Comparison of ENCODE assay signal across 2 cellular contexts in genomic region chr17:59837362-59838195, GRCh38.
A peak's percentile ranks its signal among the peaks of the same experiment; 100 is the strongest.
TF ChIP-seq lines count a peak whose summit lies in the region.

No MANE protein-coding gene starts in this region.

TF ChIP-seq in SK-N-SH, 30 proteins besides CTCF, POLR2A, EP300 and RAD21 (continues in another document):
- TF ChIP-seq TEAD4 (IDR thresholded peaks at IDR 0.05; ENCODE audit: borderline replicate concordance, insufficient read depth) (peak; percentile 77), FOXJ3 (CRISPR knock-in tag; IDR thresholded peaks at IDR 0.05) (no peak), FOXM1 (IDR thresholded peaks at IDR 0.05; ENCODE audit: low read depth) (peak; percentile 89), TAF1 (IDR thresholded peaks at IDR 0.05; ENCODE audit: borderline replicate concordance, low read depth, low read length) (peak; percentile 100), CHD2 (IDR thresholded peaks at IDR 0.05; ENCODE audit: low read length, partially characterized antibody) (no peak), MAX (IDR thresholded peaks at IDR 0.05; ENCODE audit: low read depth) (0 out of 2 replicates have a peak, but pooled peaks have one; percentile 8), TCF12 (IDR thresholded peaks at IDR 0.05) (peak; percentile 91), EZH2phosphoT487 (IDR thresholded peaks at IDR 0.05; ENCODE audit: borderline replicate concordance, low read depth) (no peak), JUND (IDR thresholded peaks at IDR 0.05) (peak; percentile 94), SMC3 (IDR thresholded peaks at IDR 0.05; ENCODE audit: low read depth, low read length) (peak; percentile 3; the same call in 1 of the 2 replicates), RCOR1 (IDR thresholded peaks at IDR 0.05; ENCODE audit: low read length) (no peak), YY1 (IDR thresholded peaks at IDR 0.05; ENCODE audit: low read depth) (peak; percentile 14; the same call in 1 of the 2 replicates), GATA2 (CRISPR knock-in tag; IDR thresholded peaks at IDR 0.05) (no peak), IRF3 (IDR thresholded peaks at IDR 0.05; ENCODE audit: low read depth, low read length) (no peak), USF1 (IDR thresholded peaks at IDR 0.05; ENCODE audit: borderline replicate concordance, low read depth) (no peak), MEF2A (IDR thresholded peaks at IDR 0.05; ENCODE audit: borderline replicate concordance, low read depth) (peak; percentile 92), USF2 (IDR thresholded peaks at IDR 0.05; ENCODE audit: borderline replicate concordance, low read depth, low read length) (no peak), PBX3 (IDR thresholded peaks at IDR 0.05) (peak; percentile 95), SIN3A (IDR thresholded peaks at IDR 0.05; ENCODE audit: borderline replicate concordance, low read depth, low read length) (peak; percentile 100), RXRA (IDR thresholded peaks at IDR 0.05; ENCODE audit: borderline replicate concordance, low read depth) (peak; percentile 98), NRF1 (IDR thresholded peaks at IDR 0.05; ENCODE audit: low read depth, low read length) (no peak), RFX5 (IDR thresholded peaks at IDR 0.05; ENCODE audit: low read length) (no peak), ELF1 (IDR thresholded peaks at IDR 0.05) (peak; percentile 74; the same call in 1 of the 2 replicates), FOSL2 (IDR thresholded peaks at IDR 0.05; ENCODE audit: borderline replicate concordance, low read depth) (peak; percentile 95), MXI1 (IDR thresholded peaks at IDR 0.05; ENCODE audit: low read depth, low read length) (no peak), NFIC (IDR thresholded peaks at IDR 0.05; ENCODE audit: borderline replicate concordance) (peak; percentile 66; the same call in 1 of the 2 replicates)
- TF ChIP-seq, protein P1, sequence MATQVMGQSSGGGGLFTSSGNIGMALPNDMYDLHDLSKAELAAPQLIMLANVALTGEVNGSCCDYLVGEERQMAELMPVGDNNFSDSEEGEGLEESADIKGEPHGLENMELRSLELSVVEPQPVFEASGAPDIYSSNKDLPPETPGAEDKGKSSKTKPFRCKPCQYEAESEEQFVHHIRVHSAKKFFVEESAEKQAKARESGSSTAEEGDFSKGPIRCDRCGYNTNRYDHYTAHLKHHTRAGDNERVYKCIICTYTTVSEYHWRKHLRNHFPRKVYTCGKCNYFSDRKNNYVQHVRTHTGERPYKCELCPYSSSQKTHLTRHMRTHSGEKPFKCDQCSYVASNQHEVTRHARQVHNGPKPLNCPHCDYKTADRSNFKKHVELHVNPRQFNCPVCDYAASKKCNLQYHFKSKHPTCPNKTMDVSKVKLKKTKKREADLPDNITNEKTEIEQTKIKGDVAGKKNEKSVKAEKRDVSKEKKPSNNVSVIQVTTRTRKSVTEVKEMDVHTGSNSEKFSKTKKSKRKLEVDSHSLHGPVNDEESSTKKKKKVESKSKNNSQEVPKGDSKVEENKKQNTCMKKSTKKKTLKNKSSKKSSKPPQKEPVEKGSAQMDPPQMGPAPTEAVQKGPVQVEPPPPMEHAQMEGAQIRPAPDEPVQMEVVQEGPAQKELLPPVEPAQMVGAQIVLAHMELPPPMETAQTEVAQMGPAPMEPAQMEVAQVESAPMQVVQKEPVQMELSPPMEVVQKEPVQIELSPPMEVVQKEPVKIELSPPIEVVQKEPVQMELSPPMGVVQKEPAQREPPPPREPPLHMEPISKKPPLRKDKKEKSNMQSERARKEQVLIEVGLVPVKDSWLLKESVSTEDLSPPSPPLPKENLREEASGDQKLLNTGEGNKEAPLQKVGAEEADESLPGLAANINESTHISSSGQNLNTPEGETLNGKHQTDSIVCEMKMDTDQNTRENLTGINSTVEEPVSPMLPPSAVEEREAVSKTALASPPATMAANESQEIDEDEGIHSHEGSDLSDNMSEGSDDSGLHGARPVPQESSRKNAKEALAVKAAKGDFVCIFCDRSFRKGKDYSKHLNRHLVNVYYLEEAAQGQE (IDR thresholded peaks at IDR 0.05; ENCODE audit: low read depth, low read length): peak; percentile 84

TF ChIP-seq in K562, 482 proteins besides CTCF, POLR2A, EP300 and RAD21 (continues in another document):
- TF ChIP-seq ZBTB7A (IDR thresholded peaks at IDR 0.05; ENCODE audit: borderline replicate concordance, control insufficient read depth, low read depth, low read length) (0 out of 2 replicates have a peak, but pooled peaks have one; percentile 29), ILK (tag; IDR thresholded peaks at IDR 0.05; ENCODE audit: borderline replicate concordance, low read depth) (no peak; the same call in 1 of the 2 replicates), TRIM28 (IDR thresholded peaks at IDR 0.05) (peak; percentile 19; the same call in 1 of the 2 replicates), ZNF263 (CRISPR knock-in tag; IDR thresholded peaks at IDR 0.05; ENCODE audit: borderline replicate concordance) (0 out of 2 replicates have a peak, but pooled peaks have one; percentile 8), ZBTB1 (CRISPR knock-in tag; IDR thresholded peaks at IDR 0.05; ENCODE audit: borderline replicate concordance, low read depth) (no peak), MECOM (CRISPR knock-in tag; IDR thresholded peaks at IDR 0.05) (peak; percentile 29; the same call in 1 of the 2 replicates), SRSF9 (IDR thresholded peaks at IDR 0.05; ENCODE audit: borderline replicate concordance, low read depth, low read length) (no peak), DEAF1 (CRISPR knock-in tag; IDR thresholded peaks at IDR 0.05) (peak; percentile 30; the same call in 1 of the 2 replicates), ZNF239 (CRISPR knock-in tag; IDR thresholded peaks at IDR 0.05) (peak; percentile 75), MAX (CRISPR knock-in tag; IDR thresholded peaks at IDR 0.05) (no peak), NFE2 (IDR thresholded peaks at IDR 0.05; ENCODE audit: low read depth) (peak; percentile 58), GATAD2A (IDR thresholded peaks at IDR 0.05) (no peak), ZNF311 (CRISPR knock-in tag; IDR thresholded peaks at IDR 0.05) (peak; percentile 90), C11orf30 (IDR thresholded peaks at IDR 0.05; ENCODE audit: low read depth) (peak; percentile 63), STAT5B (CRISPR knock-in tag; IDR thresholded peaks at IDR 0.05) (no peak), ETS2 (tag; IDR thresholded peaks at IDR 0.05; ENCODE audit: borderline replicate concordance, poor library complexity, severe bottlenecking) (no peak), SMAD4 (CRISPR knock-in tag; conservative IDR thresholded peaks at IDR 0.05) (peak; percentile 66), TOE1 (IDR thresholded peaks at IDR 0.05; ENCODE audit: borderline replicate concordance) (peak; percentile 75), TOE1 (CRISPR knock-in tag; IDR thresholded peaks at IDR 0.05; ENCODE audit: borderline replicate concordance, low read depth) (no peak), ZC3H4 (CRISPR knock-in tag; IDR thresholded peaks at IDR 0.05; ENCODE audit: borderline replicate concordance) (no peak), NCOA2 (IDR thresholded peaks at IDR 0.05; ENCODE audit: partially characterized antibody in 2 of 2) (peak in 1 of 2 experiments; percentile 30)
- TF ChIP-seq, protein P2, sequence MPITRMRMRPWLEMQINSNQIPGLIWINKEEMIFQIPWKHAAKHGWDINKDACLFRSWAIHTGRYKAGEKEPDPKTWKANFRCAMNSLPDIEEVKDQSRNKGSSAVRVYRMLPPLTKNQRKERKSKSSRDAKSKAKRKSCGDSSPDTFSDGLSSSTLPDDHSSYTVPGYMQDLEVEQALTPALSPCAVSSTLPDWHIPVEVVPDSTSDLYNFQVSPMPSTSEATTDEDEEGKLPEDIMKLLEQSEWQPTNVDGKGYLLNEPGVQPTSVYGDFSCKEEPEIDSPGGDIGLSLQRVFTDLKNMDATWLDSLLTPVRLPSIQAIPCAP (CRISPR knock-in tag; IDR thresholded peaks at IDR 0.05; ENCODE audit: borderline replicate concordance): no peak
- TF ChIP-seq, protein P3, sequence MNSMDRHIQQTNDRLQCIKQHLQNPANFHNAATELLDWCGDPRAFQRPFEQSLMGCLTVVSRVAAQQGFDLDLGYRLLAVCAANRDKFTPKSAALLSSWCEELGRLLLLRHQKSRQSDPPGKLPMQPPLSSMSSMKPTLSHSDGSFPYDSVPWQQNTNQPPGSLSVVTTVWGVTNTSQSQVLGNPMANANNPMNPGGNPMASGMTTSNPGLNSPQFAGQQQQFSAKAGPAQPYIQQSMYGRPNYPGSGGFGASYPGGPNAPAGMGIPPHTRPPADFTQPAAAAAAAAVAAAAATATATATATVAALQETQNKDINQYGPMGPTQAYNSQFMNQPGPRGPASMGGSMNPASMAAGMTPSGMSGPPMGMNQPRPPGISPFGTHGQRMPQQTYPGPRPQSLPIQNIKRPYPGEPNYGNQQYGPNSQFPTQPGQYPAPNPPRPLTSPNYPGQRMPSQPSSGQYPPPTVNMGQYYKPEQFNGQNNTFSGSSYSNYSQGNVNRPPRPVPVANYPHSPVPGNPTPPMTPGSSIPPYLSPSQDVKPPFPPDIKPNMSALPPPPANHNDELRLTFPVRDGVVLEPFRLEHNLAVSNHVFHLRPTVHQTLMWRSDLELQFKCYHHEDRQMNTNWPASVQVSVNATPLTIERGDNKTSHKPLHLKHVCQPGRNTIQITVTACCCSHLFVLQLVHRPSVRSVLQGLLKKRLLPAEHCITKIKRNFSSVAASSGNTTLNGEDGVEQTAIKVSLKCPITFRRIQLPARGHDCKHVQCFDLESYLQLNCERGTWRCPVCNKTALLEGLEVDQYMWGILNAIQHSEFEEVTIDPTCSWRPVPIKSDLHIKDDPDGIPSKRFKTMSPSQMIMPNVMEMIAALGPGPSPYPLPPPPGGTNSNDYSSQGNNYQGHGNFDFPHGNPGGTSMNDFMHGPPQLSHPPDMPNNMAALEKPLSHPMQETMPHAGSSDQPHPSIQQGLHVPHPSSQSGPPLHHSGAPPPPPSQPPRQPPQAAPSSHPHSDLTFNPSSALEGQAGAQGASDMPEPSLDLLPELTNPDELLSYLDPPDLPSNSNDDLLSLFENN (IDR thresholded peaks at IDR 0.05; ENCODE audit: low read depth in 2 of 2, low read length in 2 of 2): peak in 1 of 2 experiments; percentile 82; a peak in 2 of 4 replicates
- TF ChIP-seq, protein P4, sequence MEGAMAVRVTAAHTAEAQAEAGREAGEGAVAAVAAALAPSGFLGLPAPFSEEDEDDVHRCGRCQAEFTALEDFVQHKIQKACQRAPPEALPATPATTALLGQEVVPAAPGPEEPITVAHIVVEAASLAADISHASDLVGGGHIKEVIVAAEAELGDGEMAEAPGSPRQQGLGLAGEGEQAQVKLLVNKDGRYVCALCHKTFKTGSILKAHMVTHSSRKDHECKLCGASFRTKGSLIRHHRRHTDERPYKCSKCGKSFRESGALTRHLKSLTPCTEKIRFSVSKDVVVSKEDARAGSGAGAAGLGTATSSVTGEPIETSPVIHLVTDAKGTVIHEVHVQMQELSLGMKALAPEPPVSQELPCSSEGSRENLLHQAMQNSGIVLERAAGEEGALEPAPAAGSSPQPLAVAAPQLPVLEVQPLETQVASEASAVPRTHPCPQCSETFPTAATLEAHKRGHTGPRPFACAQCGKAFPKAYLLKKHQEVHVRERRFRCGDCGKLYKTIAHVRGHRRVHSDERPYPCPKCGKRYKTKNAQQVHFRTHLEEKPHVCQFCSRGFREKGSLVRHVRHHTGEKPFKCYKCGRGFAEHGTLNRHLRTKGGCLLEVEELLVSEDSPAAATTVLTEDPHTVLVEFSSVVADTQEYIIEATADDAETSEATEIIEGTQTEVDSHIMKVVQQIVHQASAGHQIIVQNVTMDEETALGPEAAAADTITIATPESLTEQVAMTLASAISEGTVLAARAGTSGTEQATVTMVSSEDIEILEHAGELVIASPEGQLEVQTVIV (CRISPR knock-in tag; IDR thresholded peaks at IDR 0.05; ENCODE audit: borderline replicate concordance): 0 out of 2 replicates have a peak, but pooled peaks have one; percentile 18
- TF ChIP-seq, protein P5, sequence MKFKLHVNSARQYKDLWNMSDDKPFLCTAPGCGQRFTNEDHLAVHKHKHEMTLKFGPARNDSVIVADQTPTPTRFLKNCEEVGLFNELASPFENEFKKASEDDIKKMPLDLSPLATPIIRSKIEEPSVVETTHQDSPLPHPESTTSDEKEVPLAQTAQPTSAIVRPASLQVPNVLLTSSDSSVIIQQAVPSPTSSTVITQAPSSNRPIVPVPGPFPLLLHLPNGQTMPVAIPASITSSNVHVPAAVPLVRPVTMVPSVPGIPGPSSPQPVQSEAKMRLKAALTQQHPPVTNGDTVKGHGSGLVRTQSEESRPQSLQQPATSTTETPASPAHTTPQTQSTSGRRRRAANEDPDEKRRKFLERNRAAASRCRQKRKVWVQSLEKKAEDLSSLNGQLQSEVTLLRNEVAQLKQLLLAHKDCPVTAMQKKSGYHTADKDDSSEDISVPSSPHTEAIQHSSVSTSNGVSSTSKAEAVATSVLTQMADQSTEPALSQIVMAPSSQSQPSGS (CRISPR knock-in tag; IDR thresholded peaks at IDR 0.05): no peak
- TF ChIP-seq, protein P6, sequence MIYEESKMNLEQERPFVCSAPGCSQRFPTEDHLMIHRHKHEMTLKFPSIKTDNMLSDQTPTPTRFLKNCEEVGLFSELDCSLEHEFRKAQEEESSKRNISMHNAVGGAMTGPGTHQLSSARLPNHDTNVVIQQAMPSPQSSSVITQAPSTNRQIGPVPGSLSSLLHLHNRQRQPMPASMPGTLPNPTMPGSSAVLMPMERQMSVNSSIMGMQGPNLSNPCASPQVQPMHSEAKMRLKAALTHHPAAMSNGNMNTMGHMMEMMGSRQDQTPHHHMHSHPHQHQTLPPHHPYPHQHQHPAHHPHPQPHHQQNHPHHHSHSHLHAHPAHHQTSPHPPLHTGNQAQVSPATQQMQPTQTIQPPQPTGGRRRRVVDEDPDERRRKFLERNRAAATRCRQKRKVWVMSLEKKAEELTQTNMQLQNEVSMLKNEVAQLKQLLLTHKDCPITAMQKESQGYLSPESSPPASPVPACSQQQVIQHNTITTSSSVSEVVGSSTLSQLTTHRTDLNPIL (CRISPR knock-in tag; IDR thresholded peaks at IDR 0.05): peak; percentile 82; the same call in 1 of the 2 replicates
